8 cellular contexts compared by ENCODE assay signal in genomic region chrX:41441934-41442823, GRCh38. TPM values are rescaled to one million over a fixed set of nuclear protein-coding genes. Genes with fewer than 3 reads are reported as not detected.
DNase-seq lines count a peak whose midpoint lies in the region; ATAC-seq and TF ChIP-seq lines count a peak whose summit lies in the region.

No MANE protein-coding gene starts in this region.

- peaks cover 0 to 10% (median 2%) of the 10 kb centered on the region in 4 donors for H3K4me1 Mint-ChIP-seq in CD4-positive, CD25-positive, alpha-beta regulatory T cell

- TF ChIP-seq CTCF in Peyer's patch (IDR thresholded peaks at IDR 0.05) (peak; percentile 26 to 84 (median 68)), foreskin keratinocyte (conservative IDR thresholded peaks at IDR 0.05) (peak; percentile 75), suprapubic skin (IDR thresholded peaks at IDR 0.05) (peak in 1 of 2 donors; percentile 68)

- peak overlapping the region; percentile 41 for H3K27ac ChIP-seq in CD4-positive, CD25-positive, alpha-beta regulatory T cell (ENCODE audit: insufficient read depth, low read length, poor library complexity, severe bottlenecking)
- H3K27ac ChIP-seq in Peyer's patch: peak overlapping the region; percentile 57 to 80 (median 75)
- no peak overlapping the region for H3K27ac ChIP-seq in foreskin keratinocyte
- H3K27ac ChIP-seq in suprapubic skin: peak overlapping the region; percentile 71

- DNase-seq in CD4-positive, CD25-positive, alpha-beta regulatory T cell: peak; percentile 77 to 86 (median 86)
- DNase-seq in GM19238 (ENCODE audit: insufficient read length, low spot score) (peak; percentile 47), Peyer's patch (peak; percentile 69 to 91 (median 90)), foreskin keratinocyte (peak; percentile 19 to 51), occipital lobe (lab: John Stamatoyannopoulos, UW) (peak; percentile 13), suprapubic skin (ENCODE audit: low spot score in 2 of 2) (peak; percentile 93)
- DNase-seq in activated effector memory CD4-positive, alpha-beta T cell treated with Interleukin-2 at 50 U/mL for 16 hours: peak; percentile 84

- H3K36me3 Mint-ChIP-seq in CD4-positive, CD25-positive, alpha-beta regulatory T cell: no peaks in the 10 kb centered on the region

- H3K4me3 ChIP-seq in CD4-positive, CD25-positive, alpha-beta regulatory T cell (ENCODE audit: low read depth, low read length): peak overlapping the region; percentile 41
- H3K4me3 ChIP-seq in Peyer's patch: peak overlapping the region; percentile 28 to 45 (median 36)
- H3K4me3 ChIP-seq in suprapubic skin: peak overlapping the region; percentile 38

- peak overlapping the region in 1 of 3 donors; percentile 76 for H3K27ac Mint-ChIP-seq in CD4-positive, CD25-positive, alpha-beta regulatory T cell

- no peaks in the 10 kb centered on the region for H3K27me3 ChIP-seq in CD4-positive, CD25-positive, alpha-beta regulatory T cell (ENCODE audit: control insufficient read depth, insufficient read depth, low read length)
- H3K27me3 ChIP-seq in Peyer's patch: no peaks in the 10 kb centered on the region
- no peaks in the 10 kb centered on the region for H3K27me3 ChIP-seq in foreskin keratinocyte
- no peaks in the 10 kb centered on the region for H3K27me3 ChIP-seq in suprapubic skin

- H3K9me3 ChIP-seq in CD4-positive, CD25-positive, alpha-beta regulatory T cell (ENCODE audit: control insufficient read depth in 2 of 2, low read length in 2 of 2): no peaks in the 10 kb centered on the region
- no peaks in the 10 kb centered on the region for H3K9me3 ChIP-seq in Peyer's patch
- no peaks in the 10 kb centered on the region for H3K9me3 ChIP-seq in suprapubic skin

- no peaks in the 10 kb centered on the region for H3K9me3 Mint-ChIP-seq in CD4-positive, CD25-positive, alpha-beta regulatory T cell

- peak overlapping the region; percentile 38 to 68 (median 60) for H3K4me3 Mint-ChIP-seq in CD4-positive, CD25-positive, alpha-beta regulatory T cell

- peaks cover 6% of the 10 kb centered on the region for H3K4me1 ChIP-seq in CD4-positive, CD25-positive, alpha-beta regulatory T cell (ENCODE audit: control insufficient read depth, insufficient read depth, low read length, poor library complexity, severe bottlenecking)
- H3K4me1 ChIP-seq in Peyer's patch: peaks cover 0 to 4% (median 0%) of the 10 kb centered on the region in 4 donors
- H3K4me1 ChIP-seq in foreskin keratinocyte: no peaks in the 10 kb centered on the region
- peaks cover 3% of the 10 kb centered on the region for H3K4me1 ChIP-seq in suprapubic skin

- peak in 1 of 2 donors; percentile 39 for TF ChIP-seq POLR2A in Peyer's patch (IDR thresholded peaks at IDR 0.05)
- TF ChIP-seq POLR2A in suprapubic skin (IDR thresholded peaks at IDR 0.05): peak in 1 of 2 donors; percentile 40

- no peaks in the 10 kb centered on the region for H3K27me3 Mint-ChIP-seq in CD4-positive, CD25-positive, alpha-beta regulatory T cell

- TF ChIP-seq EP300 in suprapubic skin (IDR thresholded peaks at IDR 0.05): no peak

- ATAC-seq in CD4-positive, CD25-positive, alpha-beta regulatory T cell (ENCODE audit: low read depth in 2 of 2): peak; percentile 94 to 97
- ATAC-seq in HG03439 (IDR thresholded peaks at IDR 0.05; ENCODE audit: unreplicated experiment): peak; percentile 86
- peak; percentile 92 for ATAC-seq in foreskin keratinocyte

- no peaks in the 10 kb centered on the region for H3K36me3 ChIP-seq in CD4-positive, CD25-positive, alpha-beta regulatory T cell (ENCODE audit: control insufficient read depth, insufficient read depth, low read length)
- no peaks in the 10 kb centered on the region for H3K36me3 ChIP-seq in Peyer's patch
- H3K36me3 ChIP-seq in suprapubic skin: no peaks in the 10 kb centered on the region

- WGBS in suprapubic skin: 28% methylated on average over 29 of the region's 58 CpGs

RNA-seq across cellular contexts. Expression of gene NYX, which starts 5.0 kb away (rescaled TPM):
- total RNA-seq in CD4-positive, CD25-positive, alpha-beta regulatory T cell: 0.17 TPM
- polyA plus RNA-seq in CD4-positive, CD25-positive, alpha-beta regulatory T cell: not detected
- total RNA-seq in Peyer's patch (not detected), foreskin keratinocyte (not detected in 2 replicates), occipital lobe (not detected), suprapubic skin (not detected)
- polyA plus RNA-seq in foreskin keratinocyte: not detected in 2 replicates

Comparison
In these comparisons a context has a peak if more than half of its experiments do, and no peak if none do; other contexts are left out.
1. DNase-seq: peak in every context shown above with its lines; median percentile 93 in suprapubic skin; 90 in Peyer's patch; 86 in CD4-positive, CD25-positive, alpha-beta regulatory T cell; 84 in activated effector memory CD4-positive, alpha-beta T cell treated with Interleukin-2 at 50 U/mL for 16 hours; 47 in GM19238; 35 in foreskin keratinocyte; 13 in occipital lobe.